Comparison of ENCODE assay signal across 8 cellular contexts in genomic region chr21:15514073-15514946, GRCh38.
DNase-seq lines count a peak whose midpoint lies in the region; ATAC-seq, FAIRE-seq and TF ChIP-seq lines count a peak whose summit lies in the region.

No MANE protein-coding gene starts in this region.

- H3K4me3 Mint-ChIP-seq in WTC11 (no peak overlapping the region), osteocyte (ENCODE audit: unreplicated experiment) (no peak overlapping the region)

- in situ Hi-C loops in GM12878 (cut with MboI): no loop called here

- no peaks in the 10 kb centered on the region for H3K36me3 ChIP-seq in GM12878 (ENCODE audit: control insufficient read depth in 2 of 2, insufficient read depth in 2 of 2, low read length in 1 of 2)

- H3K27ac Mint-ChIP-seq in WTC11: no peak overlapping the region
- H3K27ac Mint-ChIP-seq in osteocyte (ENCODE audit: unreplicated experiment): no peak overlapping the region

- WGBS in GM12878 (ENCODE audit: insufficient coverage, insufficient replicate concordance, low lambda C conversion rate, missing lambda C conversion rate): 18% methylated on average over 8 of the region's 8 CpGs

- no peak overlapping the region for H3K4me3 ChIP-seq in GM12878

- no peak overlapping the region for H3K9ac ChIP-seq in GM12878 (ENCODE audit: control insufficient read depth, insufficient read depth, low read length)

- ATAC-seq in GM18502 (IDR thresholded peaks at IDR 0.05; ENCODE audit: poor library complexity, unreplicated experiment) (peak; percentile 99), HG02870 (IDR thresholded peaks at IDR 0.05; ENCODE audit: unreplicated experiment) (peak; percentile 98), GM12878 (peak; percentile 96), WTC11 (no peak)

- no peak for TF ChIP-seq RAD21 in GM12878 (IDR thresholded peaks at IDR 0.05; ENCODE audit: insufficient read depth, low read depth, low read length)

- no peaks in the 10 kb centered on the region for H3K79me2 ChIP-seq in GM12878 (ENCODE audit: control insufficient read depth, insufficient read depth, low read length)

- peaks cover 3% of the 10 kb centered on the region for H3K4me1 Mint-ChIP-seq in WTC11
- H3K4me1 Mint-ChIP-seq in osteocyte (ENCODE audit: unreplicated experiment): no peaks in the 10 kb centered on the region

- peak; percentile 80 for FAIRE-seq in GM12878 (lab: Jason Lieb, UNC)

- RAD21 ChIA-PET in GM12878 (lab: Charles Lee; ENCODE audit: unreplicated experiment): interaction anchor here (0.5 kb wide), 1 partner anchor 1111 kb away, joined by 4 read pairs; no protein-coding TSS in a partner anchor

- H3K27ac ChIP-seq in GM12878 (ENCODE audit: control insufficient read depth, insufficient read depth): peak overlapping the region; percentile 50

- H4K20me1 ChIP-seq in GM12878 (ENCODE audit: control insufficient read depth, insufficient read depth): no peaks in the 10 kb centered on the region

- intact Hi-C loops in GM12878 (cut with micrococcal nuclease; ENCODE audit: unreplicated experiment): no loop called here

- CTCF ChIA-PET in GM12878 (lab: Yijun Ruan, JAX) (no interaction called here), WTC11 (lab: Charles Lee) (interaction anchor here (4.7 kb wide), 1 partner anchor 39 kb away, joined by 18 read pairs; no protein-coding TSS in a partner anchor)

- no peaks in the 10 kb centered on the region for H3K27me3 Mint-ChIP-seq in WTC11 (ENCODE audit: low read depth)
- H3K27me3 Mint-ChIP-seq in osteocyte (ENCODE audit: unreplicated experiment): peaks cover 3% of the 10 kb centered on the region

- SMC1A ChIA-PET in GM12878 (lab: Charles Lee; ENCODE audit: uncharacterized antibody, unreplicated experiment): no interaction called here

- TF ChIP-seq CTCF in GM12878 (IDR thresholded peaks at IDR 0.05 in 2 of 3, conservative IDR thresholded peaks at IDR 0.05 in 1 of 3; ENCODE audit: control insufficient read depth in 2 of 3, extremely low read depth in 1 of 3, insufficient read depth in 1 of 3, low read depth in 3 of 3, low read length in 3 of 3) (no peak), WTC11 (IDR thresholded peaks at IDR 0.05) (no peak), osteocyte (IDR thresholded peaks at IDR 0.05) (no peak)

- POLR2A ChIA-PET in GM12878 (lab: Charles Lee) (no interaction called here), WTC11 (lab: Charles Lee) (no interaction called here)

- peak overlapping the region; percentile 78 for H3K4me2 ChIP-seq in GM12878 (ENCODE audit: control insufficient read depth, insufficient read depth)

- DNase-seq in SIG-M5 treated with dmso at 0.1 percent for 504 hours (lab: John Stamatoyannopoulos, UW; ENCODE audit: unreplicated experiment) (peak; percentile 96), GM12878 (ENCODE audit: low read depth, low spot score) (peak; percentile 45), DMS153 treated with DMSO at 0.1 percent for 48 hours (lab: John Stamatoyannopoulos, UW; ENCODE audit: unreplicated experiment) (no peak), WTC11 (ENCODE audit: low spot score) (no peak), osteocyte (ENCODE audit: extremely low spot score, unreplicated experiment) (no peak)
- peak; percentile 4 to 21 for DNase-seq in stimulated activated CD8-positive, alpha-beta memory T cell treated with anti-CD3 and anti-CD28 coated beads, Interleukin-7, amount 100 ng/mL, for 1 hour (ENCODE audit: low read depth in 2 of 2)

- no TSS peak for BruUV-seq in GM12878 (replicated peaks; lab: Mats Ljungman, UMichigan)

- H3K4me1 ChIP-seq in GM12878 (ENCODE audit: control insufficient read depth, insufficient read depth, low read length): peaks cover 9% of the 10 kb centered on the region

- no peak for TF ChIP-seq POLR2A in GM12878 (IDR thresholded peaks at IDR 0.05; ENCODE audit: low read depth, low read length)

- TF ChIP-seq EP300 in GM12878 (IDR thresholded peaks at IDR 0.05; ENCODE audit: borderline replicate concordance in 1 of 2, control insufficient read depth in 1 of 2, low read depth in 2 of 2, low read length in 2 of 2): no peak

- H3K36me3 Mint-ChIP-seq in WTC11 (no peaks in the 10 kb centered on the region), osteocyte (ENCODE audit: unreplicated experiment) (no peaks in the 10 kb centered on the region)

- H3K9me3 ChIP-seq in GM12878 (replicated peaks; ENCODE audit: control insufficient read depth, insufficient read depth, low read length): no peaks in the 10 kb centered on the region; the same call in 2 of the 3 replicates

- no peaks in the 10 kb centered on the region for H3K27me3 ChIP-seq in GM12878 (replicated peaks in 1 of 2; ENCODE audit: control insufficient read depth in 2 of 2, insufficient read depth in 2 of 2, low read length in 1 of 2)

- H3K9me3 Mint-ChIP-seq in WTC11 (peaks cover 4% of the 10 kb centered on the region), osteocyte (ENCODE audit: unreplicated experiment) (no peaks in the 10 kb centered on the region)

- H2AFZ ChIP-seq in GM12878 (ENCODE audit: control insufficient read depth, low read depth, low read length): peak overlapping the region; percentile 71

TF ChIP-seq in GM12878, 131 proteins besides CTCF, POLR2A, EP300 and RAD21 (continues in another document):
- TF ChIP-seq MTA2 (IDR thresholded peaks at IDR 0.05; ENCODE audit: low read depth) (peak; percentile 50; the same call in 1 of the 2 replicates), PAX5 (IDR thresholded peaks at IDR 0.05; ENCODE audit: borderline replicate concordance, low read depth, low read length) (peak; percentile 44; the same call in 1 of the 2 replicates), CBX5 (IDR thresholded peaks at IDR 0.05; ENCODE audit: low read depth) (peak; percentile 61; the same call in 1 of the 2 replicates), CREB1 (IDR thresholded peaks at IDR 0.05; ENCODE audit: low read depth) (0 out of 2 replicates have a peak, but pooled peaks have one; percentile 17), BCL11A (IDR thresholded peaks at IDR 0.05; ENCODE audit: low read depth, low read length) (0 out of 2 replicates have a peak, but pooled peaks have one; percentile 5), BHLHE40 (IDR thresholded peaks at IDR 0.05; ENCODE audit: borderline replicate concordance in 1 of 2, low read depth in 2 of 2, low read length in 1 of 2) (no peak)
- TF ChIP-seq, protein P1, sequence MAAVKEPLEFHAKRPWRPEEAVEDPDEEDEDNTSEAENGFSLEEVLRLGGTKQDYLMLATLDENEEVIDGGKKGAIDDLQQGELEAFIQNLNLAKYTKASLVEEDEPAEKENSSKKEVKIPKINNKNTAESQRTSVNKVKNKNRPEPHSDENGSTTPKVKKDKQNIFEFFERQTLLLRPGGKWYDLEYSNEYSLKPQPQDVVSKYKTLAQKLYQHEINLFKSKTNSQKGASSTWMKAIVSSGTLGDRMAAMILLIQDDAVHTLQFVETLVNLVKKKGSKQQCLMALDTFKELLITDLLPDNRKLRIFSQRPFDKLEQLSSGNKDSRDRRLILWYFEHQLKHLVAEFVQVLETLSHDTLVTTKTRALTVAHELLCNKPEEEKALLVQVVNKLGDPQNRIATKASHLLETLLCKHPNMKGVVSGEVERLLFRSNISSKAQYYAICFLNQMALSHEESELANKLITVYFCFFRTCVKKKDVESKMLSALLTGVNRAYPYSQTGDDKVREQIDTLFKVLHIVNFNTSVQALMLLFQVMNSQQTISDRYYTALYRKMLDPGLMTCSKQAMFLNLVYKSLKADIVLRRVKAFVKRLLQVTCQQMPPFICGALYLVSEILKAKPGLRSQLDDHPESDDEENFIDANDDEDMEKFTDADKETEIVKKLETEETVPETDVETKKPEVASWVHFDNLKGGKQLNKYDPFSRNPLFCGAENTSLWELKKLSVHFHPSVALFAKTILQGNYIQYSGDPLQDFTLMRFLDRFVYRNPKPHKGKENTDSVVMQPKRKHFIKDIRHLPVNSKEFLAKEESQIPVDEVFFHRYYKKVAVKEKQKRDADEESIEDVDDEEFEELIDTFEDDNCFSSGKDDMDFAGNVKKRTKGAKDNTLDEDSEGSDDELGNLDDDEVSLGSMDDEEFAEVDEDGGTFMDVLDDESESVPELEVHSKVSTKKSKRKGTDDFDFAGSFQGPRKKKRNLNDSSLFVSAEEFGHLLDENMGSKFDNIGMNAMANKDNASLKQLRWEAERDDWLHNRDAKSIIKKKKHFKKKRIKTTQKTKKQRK (IDR thresholded peaks at IDR 0.05; ENCODE audit: low read depth, low read length): no peak

TF ChIP-seq in WTC11, 78 proteins besides CTCF, POLR2A, EP300 and RAD21 (continues in another document):
- TF ChIP-seq TEAD4 (CRISPR knock-in tag; IDR thresholded peaks at IDR 0.05): no peak
- no peak for TF ChIP-seq EMX1 (CRISPR knock-in tag; IDR thresholded peaks at IDR 0.05)
- TF ChIP-seq ERG (CRISPR knock-in tag; IDR thresholded peaks at IDR 0.05): no peak
- TF ChIP-seq ZNF263 (CRISPR knock-in tag; IDR thresholded peaks at IDR 0.05; ENCODE audit: low read depth): no peak

Comparison
In these comparisons a context has a peak if more than half of its experiments do, and no peak if none do; other contexts are left out.
1. DNase-seq: peak in SIG-M5 treated with dmso at 0.1 percent for 504 hours (single experiment), GM12878 (single experiment) and stimulated activated CD8-positive, alpha-beta memory T cell treated with anti-CD3 and anti-CD28 coated beads, Interleukin-7, amount 100 ng/mL, for 1 hour (2 of 2); none in DMS153 treated with DMSO at 0.1 percent for 48 hours (single experiment), WTC11 (single experiment) and osteocyte (single experiment).